Comparison of ENCODE assay signal across 9 cellular contexts in the genomic region with DNA sequence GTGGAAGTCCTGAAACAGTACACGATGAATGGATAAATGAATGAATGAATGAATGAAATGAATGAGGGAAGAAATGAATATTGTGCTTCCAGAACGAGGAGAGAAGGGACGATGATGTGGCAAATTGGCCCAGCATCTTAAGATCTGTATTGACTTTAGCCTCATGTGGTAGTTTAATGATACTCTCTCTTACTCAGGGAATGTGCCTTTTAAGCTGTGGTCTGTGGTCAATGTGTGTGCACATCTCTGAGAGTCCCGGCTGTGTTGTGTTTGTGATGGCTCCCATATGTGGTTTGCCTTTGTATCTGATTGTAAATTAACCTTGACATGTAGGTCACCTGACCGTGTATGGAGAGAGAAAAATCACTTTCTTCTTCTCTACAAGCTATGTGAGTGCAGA.
DNase-seq lines count a peak whose midpoint lies in the region; ATAC-seq and TF ChIP-seq lines count a peak whose summit lies in the region.
"Had no signal": no experiment of that assay in that cellular context is flagged by ENCODE, and none has a peak within 500 bp of the region (broad histone marks: within the 10 kb centered on the region; RNA-seq: fewer than 3 reads in every experiment).

No MANE protein-coding gene starts in this region.

- intact Hi-C loops in activated CD4-positive, alpha-beta T cell treated with anti-CD3 and anti-CD28 coated beads for 36 hours (cut with DNase I, micrococcal nuclease): loop anchor here (1.0 to 5.0 kb wide), 5 partner anchors 88 to 254 kb away; no protein-coding TSS in a partner anchor
- intact Hi-C loops in A673 (cut with micrococcal nuclease; ENCODE audit: unreplicated experiment): loop anchor here (5.0 kb wide), 2 partner anchors 253 to 357 kb away; no protein-coding TSS in a partner anchor

- no peaks in the 10 kb centered on the region for H3K36me3 Mint-ChIP-seq in activated CD4-positive, alpha-beta T cell treated with anti-CD3 and anti-CD28 coated beads for 36 hours (ENCODE audit: low read depth)

- H3K27ac Mint-ChIP-seq in activated CD4-positive, alpha-beta T cell treated with anti-CD3 and anti-CD28 coated beads for 36 hours: no peak overlapping the region

- no TSS peak for BruUV-seq in A673 (replicated peaks; lab: Mats Ljungman, UMichigan)

- POLR2A ChIA-PET in activated CD4-positive, alpha-beta T cell treated with anti-CD3 and anti-CD28 coated beads for 36 hours (lab: Charles Lee): no interaction called here
- POLR2A ChIA-PET in A673 (lab: Charles Lee; ENCODE audit: low non-redundant PET): no interaction called here

- H3K4me3 Mint-ChIP-seq in activated CD4-positive, alpha-beta T cell treated with anti-CD3 and anti-CD28 coated beads for 36 hours: no peak overlapping the region

- no peaks in the 10 kb centered on the region for H3K9me3 Mint-ChIP-seq in activated CD4-positive, alpha-beta T cell treated with anti-CD3 and anti-CD28 coated beads for 36 hours (ENCODE audit: low read depth)

- H3K27ac ChIP-seq in cingulate gyrus (ENCODE audit: low read depth, low read length) (peak overlapping the region; percentile 11), A673 (ENCODE audit: low read depth, low read length, poor library complexity, severe bottlenecking) (no peak overlapping the region)
- H3K27ac ChIP-seq: HL-60 had no signal

- H3K27me3 ChIP-seq in A673 (replicated peaks; ENCODE audit: insufficient read depth, low read depth, low read length, poor library complexity) (peaks cover 63% of the 10 kb centered on the region), HAP-1 (ENCODE audit: low read depth) (no peaks in the 10 kb centered on the region)

- peaks cover 7% of the 10 kb centered on the region for H3K4me1 Mint-ChIP-seq in activated CD4-positive, alpha-beta T cell treated with anti-CD3 and anti-CD28 coated beads for 36 hours

- CTCF ChIA-PET in activated CD4-positive, alpha-beta T cell treated with anti-CD3 and anti-CD28 coated beads for 36 hours (lab: Charles Lee): interaction anchor here (0.9 to 2.1 kb wide), 10 partner anchors 9 to 253 kb away, joined by 3 to 18 read pairs (median 3); a partner anchor contains a TSS
- CTCF ChIA-PET in A673 (lab: Charles Lee): interaction anchor here (1.0 to 1.4 kb wide), 2 partner anchors 13 to 92 kb away, joined by 4 to 5 read pairs; a partner anchor contains a TSS

- TF ChIP-seq CTCF in A673 (conservative IDR thresholded peaks at IDR 0.05; ENCODE audit: low read depth, low read length): no peak

- DNase-seq in activated CD4-positive, alpha-beta T cell treated with anti-CD3 and anti-CD28 coated beads for 36 hours: no peak
- no peak for DNase-seq in activated CD4-positive, alpha-beta T cell treated with anti-CD3 and anti-CD28 coated beads, Interleukin-2, amount 50 U/mL, for 48 hours
- DNase-seq in HT1080 (ENCODE audit: low read depth) (peak; percentile 70), stromal cell of bone marrow (ENCODE audit: low read depth) (peak; percentile 87), A673 (ENCODE audit: low spot score) (no peak), HAP-1 (ENCODE audit: low spot score in 2 of 2) (no peak)
- no peak for DNase-seq in activated T-cell treated with anti-CD3 and anti-CD28 coated beads, Interleukin-2, amount 50 U/mL, for 1 hour

- H3K4me1 ChIP-seq in A673 (ENCODE audit: insufficient read depth, low read length, poor library complexity, severe bottlenecking): peaks cover 17% of the 10 kb centered on the region
- peaks cover 5% of the 10 kb centered on the region; the same call in 1 of the 2 replicates for H3K4me1 ChIP-seq in HAP-1

- peak; percentile 49 for ATAC-seq in activated CD4-positive, alpha-beta T cell treated with anti-CD3 and anti-CD28 coated beads for 36 hours

- peaks cover 7% of the 10 kb centered on the region for H3K27me3 Mint-ChIP-seq in activated CD4-positive, alpha-beta T cell treated with anti-CD3 and anti-CD28 coated beads for 36 hours

- H3K36me3 ChIP-seq in A673 (ENCODE audit: insufficient read depth, low read length, poor library complexity, severe bottlenecking) (no peaks in the 10 kb centered on the region), HAP-1 (replicated peaks) (no peaks in the 10 kb centered on the region)

- H3K4me3 ChIP-seq in A673 (ENCODE audit: low read depth, low read length, poor library complexity, severe bottlenecking) (no peak overlapping the region), HAP-1 (no peak overlapping the region)

- H3K9me3 ChIP-seq in A673 (ENCODE audit: low read depth, low read length, poor library complexity, severe bottlenecking): no peaks in the 10 kb centered on the region
- H3K9me3 ChIP-seq in HAP-1: no peaks in the 10 kb centered on the region

- in situ Hi-C loops in HAP-1 (cut with MboI; ENCODE audit: low sequenced_read_pairs): no loop called here

Comparison
In these comparisons a context has a peak if more than half of its experiments do, and no peak if none do; other contexts are left out.
1. DNase-seq: peak in HT1080 (single experiment) and stromal cell of bone marrow (single experiment); none in activated CD4-positive, alpha-beta T cell treated with anti-CD3 and anti-CD28 coated beads for 36 hours (single experiment), activated CD4-positive, alpha-beta T cell treated with anti-CD3 and anti-CD28 coated beads, Interleukin-2, amount 50 U/mL, for 48 hours (0 of 2), A673 (single experiment), HAP-1 (0 of 2) and activated T-cell treated with anti-CD3 and anti-CD28 coated beads, Interleukin-2, amount 50 U/mL, for 1 hour (single experiment).